ENCODE assay signal across 20 cellular contexts in genomic region chr20:51125774-51126173, GRCh38.
"Had no signal": no experiment of that assay in that cellular context is flagged by ENCODE, and none has a peak within 500 bp of the region (broad histone marks: within the 10 kb centered on the region; RNA-seq: fewer than 3 reads in every experiment).

No MANE protein-coding gene starts in this region.

- H3K36me3 ChIP-seq: lower lobe of right lung, right atrium auricular region, suprapubic skin, upper lobe of right lung had no signal

- H3K36me3 Mint-ChIP-seq: activated naive CD8-positive, alpha-beta T cell; natural killer cell treated with Interleukin-12 subunit alpha and Interleukin-12 subunit beta and Interleukin-15 and Interleukin-18, amount 100 ng/mL, for 72 hours had no signal

- H3K9me3 ChIP-seq: body of pancreas, lower lobe of right lung, right atrium auricular region, suprapubic skin, upper lobe of right lung had no signal

- H3K27ac Mint-ChIP-seq: activated B cell treated with CpG ODN at 0.5 μM for 24 hours; activated CD8-positive, alpha-beta T cell treated with anti-CD3 and anti-CD28 coated beads, Interleukin-2, amount 10 ng/mL, durations not matched to agents 7 days and 5 days; activated naive CD8-positive, alpha-beta T cell; natural killer cell treated with Interleukin-12 subunit alpha and Interleukin-12 subunit beta and Interleukin-15 and Interleukin-18, amount 100 ng/mL, for 72 hours had no signal

- H3K4me3 ChIP-seq: body of pancreas, lower lobe of right lung, right atrium auricular region, suprapubic skin, upper lobe of right lung had no signal

- FAIRE-seq: colon, endometrium had no signal

- H3K27me3 ChIP-seq: body of pancreas, right atrium auricular region had no signal

- H3K4me1 ChIP-seq: right atrium auricular region, suprapubic skin, upper lobe of right lung had no signal

- DNase-seq: activated B cell treated with CpG ODN at 0.5 μM for 24 hours; activated CD4-positive, alpha-beta T cell treated with anti-CD3 and anti-CD28 coated beads for 48 hours; activated CD8-positive, alpha-beta memory T cell treated with anti-CD3 and anti-CD28 coated beads, Interleukin-2, amount 50 U/mL, for 4 hours; activated CD8-positive, alpha-beta T cell treated with anti-CD3 and anti-CD28 coated beads, Interleukin-2, amount 10 ng/mL, durations not matched to agents 7 days and 5 days; activated gamma-delta T cell treated with Interleukin-2 at 50 U/mL for 16 hours; amniotic stem cell; body of pancreas; caudate nucleus; foreskin melanocyte; left cardiac atrium; lower lobe of right lung; stimulated activated naive CD8-positive, alpha-beta T cell treated with anti-CD3 and anti-CD28 coated beads, Interleukin-15, Interleukin-2, amounts not matched to agents 100 U/mL and 50 U/mL, for 24 hours; T-helper 2 cell; upper lobe of right lung had no signal

- H3K27ac ChIP-seq: body of pancreas, lower lobe of right lung, right atrium auricular region, suprapubic skin, upper lobe of right lung had no signal

- H3K9me3 Mint-ChIP-seq: activated B cell treated with CpG ODN at 0.5 μM for 24 hours; natural killer cell treated with Interleukin-12 subunit alpha and Interleukin-12 subunit beta and Interleukin-15 and Interleukin-18, amount 100 ng/mL, for 72 hours had no signal

- H3K4me3 Mint-ChIP-seq: activated B cell treated with CpG ODN at 0.5 μM for 24 hours; activated CD8-positive, alpha-beta T cell treated with anti-CD3 and anti-CD28 coated beads, Interleukin-2, amount 10 ng/mL, durations not matched to agents 7 days and 5 days; activated naive CD8-positive, alpha-beta T cell; natural killer cell treated with Interleukin-12 subunit alpha and Interleukin-12 subunit beta and Interleukin-15 and Interleukin-18, amount 100 ng/mL, for 72 hours had no signal
